1 cellular context compared by ENCODE assay signal in genomic region chr11:63491240-63491587, GRCh38.
TF ChIP-seq lines count a peak whose summit lies in the region.

No MANE protein-coding gene starts in this region.

TF ChIP-seq in H1, 55 proteins besides CTCF, POLR2A, EP300 and RAD21:
- TF ChIP-seq TAF7 (optimal IDR thresholded peaks at IDR 0.05; ENCODE audit: borderline replicate concordance, low read depth, low read length) (peak; percentile 71), NANOG (IDR thresholded peaks at IDR 0.05; ENCODE audit: insufficient read depth, low read depth, low read length, poor library complexity, severe bottlenecking) (no peak), FOSL1 (IDR thresholded peaks at IDR 0.05; ENCODE audit: insufficient read depth, low read depth, low read length) (no peak), ASH2L (IDR thresholded peaks at IDR 0.05; ENCODE audit: low read length) (peak; percentile 7), RBBP5 (IDR thresholded peaks at IDR 0.05; ENCODE audit: borderline replicate concordance, low read depth, low read length) (peak; percentile 10; the same call in 1 of the 2 replicates)
